ENCODE assay signal across 1 cellular context in genomic region chr17:28861393-28862203, GRCh38.
TF ChIP-seq lines count a peak whose summit lies in the region.

No MANE protein-coding gene starts in this region.

TF ChIP-seq in K562, 482 proteins besides CTCF, POLR2A, EP300 and RAD21 (continued from another document and continues in another):
- TF ChIP-seq ARID3A (IDR thresholded peaks at IDR 0.05; ENCODE audit: borderline replicate concordance, low read depth, low read length) (no peak), HNRNPUL1 (IDR thresholded peaks at IDR 0.05; ENCODE audit: low read length) (no peak), ASH1L (IDR thresholded peaks at IDR 0.05; ENCODE audit: borderline replicate concordance, low read depth, partially characterized antibody) (no peak), YBX1 (IDR thresholded peaks at IDR 0.05) (no peak), NR0B1 (IDR thresholded peaks at IDR 0.05; ENCODE audit: partially characterized antibody) (no peak), CREBBP (IDR thresholded peaks at IDR 0.05; ENCODE audit: low read depth, low read length) (no peak), ZNF239 (CRISPR knock-in tag; IDR thresholded peaks at IDR 0.05) (no peak), ZNF445 (CRISPR knock-in tag; IDR thresholded peaks at IDR 0.05; ENCODE audit: low read depth) (0 out of 2 replicates have a peak, but pooled peaks have one; percentile 45), HEY1 (CRISPR knock-in tag; IDR thresholded peaks at IDR 0.05; ENCODE audit: borderline replicate concordance) (no peak), ZSCAN32 (CRISPR knock-in tag; IDR thresholded peaks at IDR 0.05) (no peak), E2F6 (IDR thresholded peaks at IDR 0.05; ENCODE audit: borderline replicate concordance in 1 of 2, extremely low read depth in 1 of 2, insufficient read depth in 1 of 2, insufficient read length in 1 of 2, low read depth in 1 of 2, low read length in 1 of 2, poor library complexity in 1 of 2, severe bottlenecking in 1 of 2) (peak in 1 of 2 experiments; percentile 12), SP1 (CRISPR knock-in tag; IDR thresholded peaks at IDR 0.05) (no peak), SMARCB1 (IDR thresholded peaks at IDR 0.05; ENCODE audit: insufficient read length, low read depth) (no peak), KDM2B (CRISPR knock-in tag; IDR thresholded peaks at IDR 0.05) (0 out of 2 replicates have a peak, but pooled peaks have one; percentile 19), REST (CRISPR knock-in tag; IDR thresholded peaks at IDR 0.05; ENCODE audit: low read depth) (no peak), RBM25 (IDR thresholded peaks at IDR 0.05; ENCODE audit: low read depth, low read length, severe bottlenecking) (no peak), ZBTB49 (CRISPR knock-in tag; IDR thresholded peaks at IDR 0.05; ENCODE audit: borderline replicate concordance) (no peak), SLC30A9 (CRISPR knock-in tag; IDR thresholded peaks at IDR 0.05) (no peak), MYC (IDR thresholded peaks at IDR 0.05; ENCODE audit: low read depth, low read length) (0 out of 2 replicates have a peak, but pooled peaks have one; percentile 11), MYC (CRISPR knock-in tag; IDR thresholded peaks at IDR 0.05; ENCODE audit: borderline replicate concordance, low read depth) (no peak), E2F8 (IDR thresholded peaks at IDR 0.05; ENCODE audit: low read depth, partially characterized antibody) (peak; percentile 75), GABPB1 (CRISPR knock-in tag; IDR thresholded peaks at IDR 0.05) (no peak), GMEB1 (CRISPR knock-in tag; IDR thresholded peaks at IDR 0.05) (no peak; the same call in 1 of the 2 replicates), RBBP5 (IDR thresholded peaks at IDR 0.05; ENCODE audit: borderline replicate concordance, insufficient read depth, low read length, poor library complexity, severe bottlenecking) (peak; percentile 26), KDM4B (IDR thresholded peaks at IDR 0.05; ENCODE audit: borderline replicate concordance in 2 of 2, low read depth in 1 of 2) (no peak), CEBPG (CRISPR knock-in tag; IDR thresholded peaks at IDR 0.05) (no peak), CEBPG (tag; conservative IDR thresholded peaks at IDR 0.05 in 1 of 2, IDR thresholded peaks at IDR 0.05 in 1 of 2) (no peak), MTA3 (IDR thresholded peaks at IDR 0.05; ENCODE audit: borderline replicate concordance) (peak; percentile 91), ELF4 (CRISPR knock-in tag; IDR thresholded peaks at IDR 0.05) (peak; percentile 54; the same call in 1 of the 2 replicates), GATAD2A (IDR thresholded peaks at IDR 0.05) (peak; percentile 80), TCFL5 (CRISPR knock-in tag; conservative IDR thresholded peaks at IDR 0.05) (no peak), ZBTB26 (CRISPR knock-in tag; IDR thresholded peaks at IDR 0.05) (peak; percentile 31; the same call in 1 of the 2 replicates), PML (IDR thresholded peaks at IDR 0.05; ENCODE audit: low read length) (peak; percentile 47), ILK (tag; IDR thresholded peaks at IDR 0.05; ENCODE audit: borderline replicate concordance, low read depth) (no peak), TAL1 (IDR thresholded peaks at IDR 0.05) (0 out of 2 replicates have a peak, but pooled peaks have one; percentile 7), SNRNP70 (optimal IDR thresholded peaks at IDR 0.05; ENCODE audit: low read depth, low read length) (no peak), MXD1 (CRISPR knock-in tag; IDR thresholded peaks at IDR 0.05; ENCODE audit: borderline replicate concordance, poor library complexity, severe bottlenecking) (peak; percentile 41), POLR2B (IDR thresholded peaks at IDR 0.05; ENCODE audit: low read depth, partially characterized antibody) (peak; percentile 96), ADNP (tag; IDR thresholded peaks at IDR 0.05) (no peak), TRIM24 (IDR thresholded peaks at IDR 0.05) (0 out of 4 replicates have a peak, but pooled peaks of 1 of the 2 experiments have one; percentile 61), ZNF23 (CRISPR knock-in tag; IDR thresholded peaks at IDR 0.05) (no peak), ZNF146 (CRISPR knock-in tag; IDR thresholded peaks at IDR 0.05; ENCODE audit: unreplicated experiment) (no peak)
